ENCODE assay signal across 15 cellular contexts in the genomic region with DNA sequence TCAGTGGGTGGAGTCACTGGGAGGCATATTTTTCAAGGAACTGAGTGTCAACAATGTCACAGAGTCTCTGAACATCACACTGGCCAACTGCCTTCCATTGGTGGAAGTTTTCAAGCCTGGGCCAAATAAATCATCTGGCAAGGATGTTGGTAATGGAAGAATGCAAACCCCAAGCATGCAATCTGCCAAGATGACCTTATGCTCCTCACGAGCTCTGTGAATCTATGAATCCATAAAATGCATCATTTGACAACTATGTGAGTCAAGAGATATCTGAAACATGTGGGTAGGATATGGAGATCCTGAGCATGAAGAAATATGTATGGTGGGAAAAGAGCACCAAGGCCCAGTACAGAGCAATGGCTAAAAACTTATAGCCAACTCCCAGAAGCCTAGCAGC.
DNase-seq lines count a peak whose midpoint lies in the region; ATAC-seq and TF ChIP-seq lines count a peak whose summit lies in the region.
"Had no signal": no experiment of that assay in that cellular context is flagged by ENCODE, and none has a peak within 500 bp of the region (broad histone marks: within the 10 kb centered on the region; RNA-seq: fewer than 3 reads in every experiment).

No MANE protein-coding gene starts in this region.

- H3K4me1 ChIP-seq in skeletal muscle satellite cell (ENCODE audit: control insufficient read depth, insufficient read depth, low read length) = peaks cover 23% of the 10 kb centered on the region
- H3K4me1 ChIP-seq in vagina = no peaks in the 10 kb centered on the region
- H3K4me1 ChIP-seq: left lung had no signal

- H3K27me3 ChIP-seq in skeletal muscle satellite cell (ENCODE audit: control insufficient read depth, insufficient read depth, low read length) (no peaks in the 10 kb centered on the region), vagina (no peaks in the 10 kb centered on the region)
- H3K27me3 ChIP-seq: left lung had no signal

- no peak overlapping the region for H3K27ac ChIP-seq in vagina
- H3K27ac ChIP-seq: left lung had no signal

- peak overlapping the region; percentile 12 for H3K4me2 ChIP-seq in skeletal muscle satellite cell (ENCODE audit: low read length)

- peak overlapping the region; percentile 22 for H3K9ac ChIP-seq in skeletal muscle satellite cell (ENCODE audit: low read depth, low read length)

- ATAC-seq in GM21723 (IDR thresholded peaks at IDR 0.05; ENCODE audit: unreplicated experiment) (no peak), omental fat pad (ENCODE audit: low FRiP score) (no peak)
- ATAC-seq: left lung, sciatic nerve had no signal

- TF ChIP-seq POLR2A in vagina (IDR thresholded peaks at IDR 0.05) = no peak

- intact Hi-C loops in vagina (cut with DNase I) = no loop called here

- DNase-seq in GM04504 (ENCODE audit: low read depth) (peak; percentile 86), SK-MEL-5 (ENCODE audit: low read depth, low spot score) (peak; percentile 57), fibroblast of peridontal ligament (ENCODE audit: extremely low read depth) (peak; percentile 81), vagina (ENCODE audit: extremely low spot score in 2 of 2) (no peak), omental fat pad (ENCODE audit: low spot score) (no peak), DMS79 (lab: John Stamatoyannopoulos, UW) (no peak)
- DNase-seq: activated CD8-positive, alpha-beta memory T cell treated with anti-CD3 and anti-CD28 coated beads for 24 hours; head of caudate nucleus; left lung; NCI-H187; NCI-H69; SHP77 had no signal

- H3K36me3 ChIP-seq in skeletal muscle satellite cell (ENCODE audit: insufficient read depth, low read length) (no peaks in the 10 kb centered on the region), vagina (no peaks in the 10 kb centered on the region)
- H3K36me3 ChIP-seq: left lung had no signal

- H3K4me3 ChIP-seq in skeletal muscle satellite cell (ENCODE audit: low read length) = no peak overlapping the region
- H3K4me3 ChIP-seq in vagina = no peak overlapping the region
- H3K4me3 ChIP-seq: left lung had no signal

- in situ Hi-C loops in SK-MEL-5 (cut with HindIII; ENCODE audit: low pct_unique_long_range_greater_than_20kb, low sequenced_read_pairs) = no loop called here

- H3K9me3 ChIP-seq in skeletal muscle satellite cell (replicated peaks; ENCODE audit: low read length) = no peaks in the 10 kb centered on the region
- no peaks in the 10 kb centered on the region for H3K9me3 ChIP-seq in vagina
- H3K9me3 ChIP-seq: left lung had no signal

- TF ChIP-seq CTCF in vagina (IDR thresholded peaks at IDR 0.05) = no peak
- no peak for TF ChIP-seq CTCF in omental fat pad (IDR thresholded peaks at IDR 0.05)

Comparison
In these comparisons a context has a peak if more than half of its experiments do, and no peak if none do; other contexts are left out.
1. DNase-seq: peak in GM04504 (single experiment), SK-MEL-5 (single experiment) and fibroblast of peridontal ligament (single experiment); none in vagina (0 of 2), omental fat pad (single experiment) and DMS79 (single experiment).